ENCODE assay signal across 12 cellular contexts in the genomic region with DNA sequence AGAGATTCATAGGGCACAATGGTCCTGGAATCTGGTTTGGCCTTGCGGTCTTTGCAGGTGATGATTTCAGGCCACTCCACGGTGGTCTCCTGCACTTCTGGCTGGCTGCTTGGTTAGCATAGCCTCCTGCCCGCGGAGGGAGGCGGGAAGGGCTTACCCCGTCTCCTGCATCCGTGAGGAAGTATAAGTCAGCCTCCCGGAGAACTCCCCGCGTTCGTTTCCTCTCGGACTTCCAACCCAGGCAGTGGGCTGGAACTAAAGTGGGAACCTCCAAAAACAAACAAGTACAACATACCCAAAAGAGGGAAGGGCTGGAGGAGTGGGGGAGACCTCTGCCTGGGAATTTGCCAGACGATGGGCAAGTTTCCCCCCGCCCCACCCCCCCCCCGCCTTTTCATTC. TPM values are rescaled to one million over a fixed set of nuclear protein-coding genes. Genes with fewer than 3 reads are reported as not detected.
DNase-seq lines count a peak whose midpoint lies in the region; ATAC-seq, FAIRE-seq and TF ChIP-seq lines count a peak whose summit lies in the region.
"Had no signal": no experiment of that assay in that cellular context is flagged by ENCODE, and none has a peak within 500 bp of the region (broad histone marks: within the 10 kb centered on the region; RNA-seq: fewer than 3 reads in every experiment).

No MANE protein-coding gene starts in this region.

- H3K36me3 Mint-ChIP-seq in mesothelial cell of epicardium: peaks cover 20% of the 10 kb centered on the region
- H3K36me3 Mint-ChIP-seq: natural killer cell had no signal

- TF ChIP-seq EP300 in SK-N-SH (IDR thresholded peaks at IDR 0.05; ENCODE audit: borderline replicate concordance in 1 of 2, low read depth in 1 of 2, low read length in 1 of 2) (no peak), H1 (IDR thresholded peaks at IDR 0.05; ENCODE audit: borderline replicate concordance in 1 of 2, low read depth in 2 of 2, low read length in 2 of 2) (no peak)

- H3K79me2 ChIP-seq in SK-N-SH (ENCODE audit: insufficient read depth): peaks cover 77% of the 10 kb centered on the region
- H3K79me2 ChIP-seq in H1 (ENCODE audit: control insufficient read depth in 1 of 2, insufficient read depth in 2 of 2, low read length in 2 of 2): peaks cover 0 to 25% of the 10 kb centered on the region in 2 experiments; a peak in 3 of 4 replicates

- no peaks in the 10 kb centered on the region for H3K9me3 ChIP-seq in SK-N-SH
- H3K9me3 ChIP-seq in H1 (ENCODE audit: insufficient read depth in 2 of 2, low read depth in 1 of 2, low read length in 1 of 2): no peaks in the 10 kb centered on the region

- H2AK5ac ChIP-seq in H1 (ENCODE audit: low read depth, low read length): no peak overlapping the region

- no peak overlapping the region for H2BK15ac ChIP-seq in H1 (ENCODE audit: low read length)

- peaks cover 11 to 35% of the 10 kb centered on the region in 2 experiments for H3K4me1 ChIP-seq in SK-N-SH (ENCODE audit: control insufficient read depth in 1 of 2, insufficient read depth in 2 of 2, low read depth in 1 of 2, low read length in 1 of 2)
- H3K4me1 ChIP-seq in H1 (replicated peaks in 1 of 4; ENCODE audit: control insufficient read depth in 3 of 4, insufficient read depth in 4 of 4, low read length in 3 of 4): peaks cover 0 to 36% (median 13%) of the 10 kb centered on the region in 4 experiments; a peak in 6 of 7 replicates
- H3K4me1 ChIP-seq: BLaER1 had no signal

- FAIRE-seq in H1 (lab: Jason Lieb, UNC): no peak

- no peak overlapping the region for H4K91ac ChIP-seq in H1 (replicated peaks; ENCODE audit: insufficient read length, low read length)

- no peak overlapping the region for H3K23ac ChIP-seq in H1 (ENCODE audit: insufficient read length)

- no peak overlapping the region for H4K5ac ChIP-seq in H1 (ENCODE audit: insufficient read length, low read depth, low read length)

- H3K4me1 Mint-ChIP-seq in mesothelial cell of epicardium: peaks cover 62% of the 10 kb centered on the region

- H3K79me1 ChIP-seq in H1 (ENCODE audit: low read depth, low read length): no peaks in the 10 kb centered on the region; the same call in 1 of the 2 replicates

- H3K27ac ChIP-seq in SK-N-SH (ENCODE audit: low read depth in 2 of 2, low read length in 1 of 2): peak overlapping the region; percentile 79 to 98
- H3K27ac ChIP-seq in H1 (ENCODE audit: low read depth, low read length): no peak overlapping the region; the same call in 1 of the 2 replicates
- H3K27ac ChIP-seq: BLaER1 had no signal

- H3K23me2 ChIP-seq in H1 (ENCODE audit: low read depth, low read length): peaks cover 24% of the 10 kb centered on the region

- H3K56ac ChIP-seq in H1 (replicated peaks; ENCODE audit: insufficient read length, low read depth, low read length): no peak overlapping the region

- H2BK120ac ChIP-seq in H1 (replicated peaks; ENCODE audit: low read depth, low read length): no peak overlapping the region

- peak overlapping the region; percentile 93; the same call in 1 of the 2 replicates for H2BK12ac ChIP-seq in H1 (ENCODE audit: low read depth, low read length)

- H3K36me3 ChIP-seq in SK-N-SH (replicated peaks in 1 of 2; ENCODE audit: control insufficient read depth in 1 of 2, insufficient read depth in 2 of 2, low read length in 1 of 2): peaks cover 24 to 30% of the 10 kb centered on the region in 2 experiments
- H3K36me3 ChIP-seq in H1 (ENCODE audit: control insufficient read depth in 2 of 4, insufficient read depth in 4 of 4, low read length in 3 of 4): peaks cover 2 to 25% (median 14%) of the 10 kb centered on the region in 4 experiments; a peak in 6 of 8 replicates
- H3K36me3 ChIP-seq: BLaER1 had no signal

- TF ChIP-seq CTCF in SK-N-SH (IDR thresholded peaks at IDR 0.05) (no peak), H1 (IDR thresholded peaks at IDR 0.05; ENCODE audit: control extremely low read depth in 1 of 3, insufficient read depth in 1 of 3, low read depth in 1 of 3, low read length in 3 of 3) (no peak), mesothelial cell of epicardium (IDR thresholded peaks at IDR 0.05; ENCODE audit: unreplicated experiment) (no peak)

- H3K4me3 Mint-ChIP-seq in mesothelial cell of epicardium: peak overlapping the region; percentile 97
- H3K4me3 Mint-ChIP-seq: natural killer cell had no signal

- H4K20me1 ChIP-seq in SK-N-SH (ENCODE audit: insufficient read depth): peaks cover 33% of the 10 kb centered on the region
- H4K20me1 ChIP-seq in H1 (replicated peaks in 1 of 2; ENCODE audit: control insufficient read depth in 1 of 2, insufficient read depth in 2 of 2, low read length in 2 of 2): peaks cover 0 to 6% of the 10 kb centered on the region in 2 experiments
- H4K20me1 ChIP-seq: BLaER1 had no signal

- peak overlapping the region; percentile 46; the same call in 1 of the 2 replicates for H3K4me2 ChIP-seq in SK-N-SH
- peak overlapping the region; percentile 89 to 98 for H3K4me2 ChIP-seq in H1 (ENCODE audit: insufficient read depth in 1 of 2, low read depth in 2 of 2, low read length in 2 of 2)
- H3K4me2 ChIP-seq: BLaER1 had no signal

- H3K4me3 ChIP-seq in SK-N-SH (ENCODE audit: low read depth in 2 of 2, low read length in 1 of 2) (no peak overlapping the region), H1 (ENCODE audit: extremely low read depth in 1 of 4, insufficient read depth in 2 of 4, low read depth in 3 of 4, low read length in 4 of 4) (peak overlapping the region; percentile 44 to 91 (median 68); a peak in 7 of 8 replicates)
- H3K4me3 ChIP-seq: BLaER1 had no signal

- H4K8ac ChIP-seq in H1 (ENCODE audit: extremely low read depth, insufficient read depth, low read length): no peak overlapping the region

- peak overlapping the region; percentile 95 for H3K9ac ChIP-seq in SK-N-SH
- peak overlapping the region in 2 of 4 experiments; percentile 39 to 69; a peak in 3 of 7 replicates for H3K9ac ChIP-seq in H1 (replicated peaks in 1 of 4; ENCODE audit: extremely low read depth in 1 of 4, low read depth in 3 of 4, low read length in 3 of 4)
- H3K9ac ChIP-seq: BLaER1 had no signal

- H3K14ac ChIP-seq in H1 (ENCODE audit: insufficient read length): no peak overlapping the region

- no peaks in the 10 kb centered on the region for H3K9me3 Mint-ChIP-seq in mesothelial cell of epicardium
- H3K9me3 Mint-ChIP-seq: activated T-cell treated with anti-CD3 and anti-CD28 coated beads, Interleukin-2, amount 50 U/mL, for 4 hours; natural killer cell had no signal

- H3K27me3 ChIP-seq in SK-N-SH (ENCODE audit: insufficient read depth) (no peaks in the 10 kb centered on the region), H1 (replicated peaks in 1 of 4; ENCODE audit: control insufficient read depth in 3 of 4, extremely low read depth in 1 of 4, insufficient read depth in 3 of 4, low read length in 3 of 4) (peaks cover 5 to 31% (median 23%) of the 10 kb centered on the region in 4 experiments; a peak in 6 of 7 replicates)
- H3K27me3 ChIP-seq: BLaER1 had no signal

- H2AFZ ChIP-seq in SK-N-SH (ENCODE audit: low read depth) (no peak overlapping the region), H1 (ENCODE audit: low read length) (no peak overlapping the region)

- TF ChIP-seq POLR2A in H1 (IDR thresholded peaks at IDR 0.05; ENCODE audit: control extremely low read depth in 1 of 2, low read depth in 2 of 2, low read length in 2 of 2): peak in 1 of 2 experiments; percentile 69; a peak in 1 of 3 replicates

- no peak overlapping the region for H3K4ac ChIP-seq in H1 (replicated peaks; ENCODE audit: insufficient read length, low read depth, low read length)

- DNase-seq in SK-N-SH: no peak
- peak in 1 of 2 experiments; percentile 60 for DNase-seq in H1 (ENCODE audit: low read depth in 1 of 2, low spot score in 2 of 2)
- peak in 1 of 2 experiments; percentile 48 for DNase-seq in mesothelial cell of epicardium (ENCODE audit: low spot score in 2 of 2, unreplicated experiment in 2 of 2)
- DNase-seq in inferior parietal cortex (ENCODE audit: extremely low spot score): no peak
- DNase-seq in iPS-NIHi7 (ENCODE audit: extremely low spot score): no peak
- DNase-seq: activated T-cell treated with anti-CD3 and anti-CD28 coated beads, Interleukin-2, amount 50 U/mL, for 4 hours; natural killer cell; NCI-H2171 had no signal

- peaks cover 3% of the 10 kb centered on the region for H3K27me3 Mint-ChIP-seq in mesothelial cell of epicardium (ENCODE audit: low read depth)

- ATAC-seq in SK-N-SH treated with all-trans-retinoic acid at 6 μM for 48 hours (no peak), GM21619 (IDR thresholded peaks at IDR 0.05; ENCODE audit: unreplicated experiment) (no peak), GM21367 (IDR thresholded peaks at IDR 0.05; ENCODE audit: unreplicated experiment) (no peak)
- ATAC-seq: activated T-cell treated with anti-CD3 and anti-CD28 coated beads, Interleukin-2, amount 50 U/mL, for 4 hours; natural killer cell had no signal

- H2BK5ac ChIP-seq in H1 (ENCODE audit: low read depth, low read length): peak overlapping the region; percentile 87

- 63% methylated on average over 9 of the region's 15 CpGs for WGBS in SK-N-SH (ENCODE audit: low lambda C conversion rate)
- 6% methylated on average over 13 of the region's 15 CpGs; no CpG with 5 or more reads in 1 of the 2 experiments for WGBS in H1 (ENCODE audit: extremely low coverage in 1 of 2, insufficient coverage in 1 of 2, insufficient read length in 1 of 2, insufficient replicate concordance in 2 of 2, low coverage in 1 of 2, low lambda C conversion rate in 2 of 2, missing lambda C conversion rate in 1 of 2), 2 experiments

- H3K18ac ChIP-seq in H1 (ENCODE audit: extremely low read depth, low read length): peak overlapping the region; percentile 64; the same call in 1 of the 2 replicates

- peak overlapping the region; percentile 54; the same call in 1 of the 2 replicates for H2BK20ac ChIP-seq in H1 (ENCODE audit: low read length)

- CTCF ChIA-PET in SK-N-SH (lab: Yijun Ruan, JAX) (interaction anchor here (1.2 to 8.3 kb wide), 2 partner anchors 113 to 271 kb away, joined by 4 to 56 read pairs; no protein-coding TSS in a partner anchor), H1 (lab: Charles Lee; ENCODE audit: partially characterized antibody) (interaction anchor here (0.7 to 2.8 kb wide), 3 partner anchors 27 to 272 kb away, joined by 3 to 8 read pairs (median 5); no protein-coding TSS in a partner anchor)

- no peaks in the 10 kb centered on the region for H3K9me2 ChIP-seq in SK-N-SH

- no peak for TF ChIP-seq RAD21 in SK-N-SH (IDR thresholded peaks at IDR 0.05; ENCODE audit: low read length)
- TF ChIP-seq RAD21 in H1 (IDR thresholded peaks at IDR 0.05 in 1 of 2, conservative IDR thresholded peaks at IDR 0.05 in 1 of 2; ENCODE audit: low read depth in 2 of 2, low read length in 2 of 2): no peak

- peaks cover 56% of the 10 kb centered on the region for H3F3A ChIP-seq in SK-N-SH (replicated peaks; ENCODE audit: insufficient read depth)

- H3K27ac Mint-ChIP-seq in mesothelial cell of epicardium: peak overlapping the region; percentile 99
- H3K27ac Mint-ChIP-seq: natural killer cell had no signal

- POLR2A ChIA-PET in SK-N-SH (lab: Yijun Ruan, JAX) (no interaction called here), H1 (lab: Charles Lee; ENCODE audit: partially characterized antibody) (interaction anchor here (0.6 to 14.4 kb wide), 17 partner anchors 12 to 320 kb away, joined by 3 to 311 read pairs (median 5); partner anchors contain the start of genes C1orf52, DDAH1 and ZNHIT6)

RNA-seq across cellular contexts. Expression of gene CCN1, which starts 0.9 kb away (rescaled TPM):
- polyA plus RNA-seq in SK-N-SH (2012; rRNA removed) (363 and 543 TPM in 2 replicates), H1 (2011; rRNA removed) (19.1 and 29.7 TPM in 2 replicates)
- polyA plus RNA-seq in SK-N-SH (2012; cell fraction: cytosol; rRNA removed): 493 and 569 TPM in 2 replicates
- 806 and 1,198 TPM in 2 replicates for polyA plus RNA-seq in SK-N-SH (2012; cell fraction: nucleus; rRNA removed)
- 108 and 113 TPM in 2 replicates for total RNA-seq in H1 (2021; fragmentation: NEBNext Ultra II Directional; extraction: Animal tissue kit (Norgen Biotek cat#: 25700))
- 36.4 TPM for polyA plus RNA-seq in H1 (2011; cell fraction: cytosol; rRNA removed)
- polyA plus RNA-seq in H1 (2011; cell fraction: nucleus; rRNA removed): 106 TPM
- polyA plus RNA-seq in H1 (2012, experiment 1 of 2): 58.2 to 88.4 TPM (median 74.4 TPM) in 4 replicates
- polyA plus RNA-seq in H1 (2012, experiment 2 of 2): 84.1 TPM
- 122 TPM for polyA plus RNA-seq in H1 (2013, experiment 1 of 2)
- 139 TPM for polyA plus RNA-seq in H1 (2013, experiment 2 of 2)
- polyA minus RNA-seq in H1 (2011; rRNA and poly(A)+ RNA removed): 18.3 and 33.7 TPM in 2 replicates
- polyA minus RNA-seq in H1 (2011; cell fraction: cytosol; rRNA and poly(A)+ RNA removed): 37.7 TPM
- 109 TPM for polyA minus RNA-seq in H1 (2011; cell fraction: nucleus; rRNA and poly(A)+ RNA removed)
- total RNA-seq in mesothelial cell of epicardium: 731 to 797 TPM (median 760 TPM) in 3 replicates
- total RNA-seq: natural killer cell had no signal

Comparison
In these comparisons a context has a peak if more than half of its experiments do, and no peak if none do; other contexts are left out.
1. H3K4me3 ChIP-seq: peak in H1 (4 of 4); none in SK-N-SH (0 of 2).
2. Of the 17 proteins assayed by ChIP-seq in both H1 and SK-N-SH: peak only in H1: MAX, POLR2AphosphoS5, TAF1 and TEAD4; only in SK-N-SH: none; in both: none; in neither: 13.